In genomic region chrX:38438321-38438720, GRCh38 we compare ENCODE assay signal across 15 cellular contexts.
"Had no signal": no experiment of that assay in that cellular context is flagged by ENCODE, and none has a peak within 500 bp of the region (broad histone marks: within the 10 kb centered on the region; RNA-seq: fewer than 3 reads in every experiment).

No MANE protein-coding gene starts in this region.

- H3K27ac Mint-ChIP-seq: activated CD8-positive, alpha-beta T cell treated with anti-CD3 and anti-CD28 coated beads for 36 hours; activated naive CD8-positive, alpha-beta T cell treated with anti-CD3 and anti-CD28 coated beads, Interleukin-2, amount 50 U/mL, for 24 hours; nephron; stimulated activated naive B cell treated with anti-CD40 and anti-IgM and Interleukin-4, amounts not matched to agents 10 μg/mL and 1 μg/mL and 100 μg/mL, for 72 hours had no signal

- H3K4me3 ChIP-seq: ascending aorta, cardiac muscle cell, coronary artery, psoas muscle, right lobe of liver, tibial nerve, vagina had no signal

- H3K4me1 ChIP-seq: ascending aorta, psoas muscle, right lobe of liver, tibial nerve, vagina had no signal

- H3K4me1 Mint-ChIP-seq: activated naive CD8-positive, alpha-beta T cell treated with anti-CD3 and anti-CD28 coated beads, Interleukin-2, amount 50 U/mL, for 24 hours; stimulated activated naive B cell treated with anti-CD40 and anti-IgM and Interleukin-4, amounts not matched to agents 10 μg/mL and 1 μg/mL and 100 μg/mL, for 72 hours had no signal

- H3K9me3 ChIP-seq: ascending aorta, psoas muscle, right lobe of liver, tibial nerve, vagina had no signal

- H3K36me3 Mint-ChIP-seq: stimulated activated naive B cell treated with anti-CD40 and anti-IgM and Interleukin-4, amounts not matched to agents 10 μg/mL and 1 μg/mL and 100 μg/mL, for 72 hours had no signal

- H3K9me3 Mint-ChIP-seq: activated CD8-positive, alpha-beta T cell treated with anti-CD3 and anti-CD28 coated beads for 36 hours; activated naive CD8-positive, alpha-beta T cell treated with anti-CD3 and anti-CD28 coated beads, Interleukin-2, amount 50 U/mL, for 24 hours; stimulated activated naive B cell treated with anti-CD40 and anti-IgM and Interleukin-4, amounts not matched to agents 10 μg/mL and 1 μg/mL and 100 μg/mL, for 72 hours had no signal

- ATAC-seq: activated CD8-positive, alpha-beta T cell treated with anti-CD3 and anti-CD28 coated beads for 36 hours; activated naive CD8-positive, alpha-beta T cell treated with anti-CD3 and anti-CD28 coated beads, Interleukin-2, amount 50 U/mL, for 24 hours; psoas muscle; right lobe of liver; stimulated activated naive B cell treated with anti-CD40 and anti-IgM and Interleukin-4, amounts not matched to agents 10 μg/mL and 1 μg/mL and 100 μg/mL, for 72 hours had no signal

- H3K27me3 ChIP-seq: ascending aorta, cardiac muscle cell, right lobe of liver, tibial nerve, vagina had no signal

- DNase-seq: activated CD8-positive, alpha-beta memory T cell treated with anti-CD3 and anti-CD28 coated beads, Interleukin-2, amount 50 U/mL, for 4 hours; activated CD8-positive, alpha-beta T cell treated with anti-CD3 and anti-CD28 coated beads for 36 hours; activated naive CD8-positive, alpha-beta T cell treated with anti-CD3 and anti-CD28 coated beads, Interleukin-2, amount 50 U/mL, for 24 hours; effector CD4-positive, alpha-beta T cell; psoas muscle; right lobe of liver; stimulated activated CD4-positive, alpha-beta T cell treated with anti-CD3 and anti-CD28 coated beads, Interleukin-2, amount 100 ng/mL, for 24 hours; stimulated activated naive B cell treated with anti-CD40 and anti-IgM and Interleukin-4, amounts not matched to agents 10 μg/mL and 1 μg/mL and 100 μg/mL, for 72 hours; T-helper 9 cell had no signal

- H3K4me3 Mint-ChIP-seq: activated CD8-positive, alpha-beta T cell treated with anti-CD3 and anti-CD28 coated beads for 36 hours; activated naive CD8-positive, alpha-beta T cell treated with anti-CD3 and anti-CD28 coated beads, Interleukin-2, amount 50 U/mL, for 24 hours; nephron; stimulated activated naive B cell treated with anti-CD40 and anti-IgM and Interleukin-4, amounts not matched to agents 10 μg/mL and 1 μg/mL and 100 μg/mL, for 72 hours had no signal

- H3K36me3 ChIP-seq: ascending aorta, cardiac muscle cell, right lobe of liver, tibial nerve, vagina had no signal

- H3K27ac ChIP-seq: ascending aorta, cardiac muscle cell, coronary artery, psoas muscle, right lobe of liver, tibial nerve, vagina had no signal
